In the genomic region with DNA sequence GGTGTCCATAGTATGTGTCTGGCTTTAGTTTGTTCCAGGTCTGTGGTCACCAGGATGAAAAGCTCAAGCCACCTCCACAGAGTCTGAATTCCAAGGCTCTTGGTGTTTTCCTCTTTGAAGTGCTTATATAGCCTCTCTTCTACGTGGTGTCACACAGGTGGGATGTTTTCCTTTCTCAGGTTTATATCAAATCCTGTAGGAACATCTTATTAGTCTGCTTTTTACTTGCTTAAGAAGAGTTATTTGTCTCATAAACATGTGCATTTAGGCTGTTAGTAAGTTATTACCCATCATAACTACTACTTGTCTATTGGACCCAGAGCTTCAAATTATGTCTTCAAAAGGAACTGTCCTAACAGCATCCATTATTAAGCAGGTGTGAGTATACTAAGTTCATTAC, we compare ENCODE assay signal across 11 cellular contexts. TPM values are rescaled to one million over a fixed set of nuclear protein-coding genes. Genes with fewer than 3 reads are reported as not detected.
"Had no signal": no experiment of that assay in that cellular context is flagged by ENCODE, and none has a peak within 500 bp of the region (broad histone marks: within the 10 kb centered on the region; RNA-seq: fewer than 3 reads in every experiment).

A gene (minus strand): TSS at position 101 of the 400 bp plus-strand sequence. CDS start 92 bp downstream, at position 9.

- H3K9ac ChIP-seq: KMS-11 had no signal

- H3K27ac Mint-ChIP-seq: HFFc6, IgD-negative memory B cell had no signal

- H3K9me3 ChIP-seq: HAP-1 had no signal

- H3K4me3 Mint-ChIP-seq: HFFc6, IgD-negative memory B cell had no signal

- H3K36me3 Mint-ChIP-seq: IgD-negative memory B cell had no signal

- H3K4me1 ChIP-seq: HAP-1 had no signal

- H3K4me2 ChIP-seq: KMS-11 had no signal

- H3K4me3 ChIP-seq: HAP-1 had no signal

- H3K36me3 ChIP-seq: HAP-1 had no signal

- H3K27ac ChIP-seq: HL-60, KMS-11 had no signal

- DNase-seq: GOT3, H7, HFFc6, KBM-7 had no signal

- ATAC-seq: HCT116 had no signal

RNA-seq across cellular contexts. Expression of the gene that starts here (rescaled TPM):
- total RNA-seq: H4, H7, HFFc6, HT1080 had no signal
- polyA plus RNA-seq: IgD-negative memory B cell had no signal
